27 cellular contexts compared by ENCODE assay signal in genomic region chr1:225979421-225979820, GRCh38. TPM values are rescaled to one million over a fixed set of nuclear protein-coding genes. Genes with fewer than 3 reads are reported as not detected.
"Had no signal": no experiment of that assay in that cellular context is flagged by ENCODE, and none has a peak within 500 bp of the region (broad histone marks: within the 10 kb centered on the region; RNA-seq: fewer than 3 reads in every experiment).

No MANE protein-coding gene starts in this region.

- H3K36me3 ChIP-seq: breast epithelium had no signal

- H3K9me3 ChIP-seq: ascending aorta had no signal

- H3K4me1 Mint-ChIP-seq: activated T-helper 17 cell treated with anti-CD3 and anti-CD28 coated beads, Interleukin-2, amount 50 U/mL, for 72 hours; WTC11 had no signal

- H3K4me3 Mint-ChIP-seq: activated CD4-positive, alpha-beta memory T cell treated with anti-CD3 and anti-CD28 coated beads for 36 hours; activated naive CD4-positive, alpha-beta T cell treated with anti-CD3 and anti-CD28 coated beads, Interleukin-2, amount 50 U/mL, for 24 hours; activated naive CD8-positive, alpha-beta T cell treated with anti-CD3 and anti-CD28 coated beads, Interleukin-2, amount 10 ng/mL, durations not matched to agents 7 days and 5 days; activated T-cell treated with anti-CD3 and anti-CD28 coated beads, Interleukin-2, amount 50 U/mL, for 4 hours; activated T-helper 17 cell treated with anti-CD3 and anti-CD28 coated beads, Interleukin-2, amount 50 U/mL, for 72 hours; T-helper 2 cell treated with Interferon-gamma antibody and Interleukin-4, amounts not matched to agents 5 μg/mL and 100 μg/mL, for 36 hours; WTC11 had no signal

- H3K27me3 ChIP-seq: ascending aorta, breast epithelium had no signal

- H3K4me3 ChIP-seq: ascending aorta, breast epithelium had no signal

- H3K27ac Mint-ChIP-seq: activated CD4-positive, alpha-beta memory T cell treated with anti-CD3 and anti-CD28 coated beads for 36 hours; activated naive CD4-positive, alpha-beta T cell treated with anti-CD3 and anti-CD28 coated beads, Interleukin-2, amount 50 U/mL, for 24 hours; activated naive CD8-positive, alpha-beta T cell treated with anti-CD3 and anti-CD28 coated beads, Interleukin-2, amount 10 ng/mL, durations not matched to agents 7 days and 5 days; activated T-helper 17 cell treated with anti-CD3 and anti-CD28 coated beads, Interleukin-2, amount 50 U/mL, for 72 hours; T-helper 2 cell treated with Interferon-gamma antibody and Interleukin-4, amounts not matched to agents 5 μg/mL and 100 μg/mL, for 36 hours; WTC11 had no signal

- H3K27me3 Mint-ChIP-seq: activated CD4-positive, alpha-beta memory T cell treated with anti-CD3 and anti-CD28 coated beads for 36 hours; activated naive CD4-positive, alpha-beta T cell treated with anti-CD3 and anti-CD28 coated beads, Interleukin-2, amount 50 U/mL, for 24 hours; activated naive CD8-positive, alpha-beta T cell treated with anti-CD3 and anti-CD28 coated beads, Interleukin-2, amount 10 ng/mL, durations not matched to agents 7 days and 5 days; activated T-helper 17 cell treated with anti-CD3 and anti-CD28 coated beads, Interleukin-2, amount 50 U/mL, for 72 hours had no signal

- DNase-seq: activated CD4-positive, alpha-beta memory T cell treated with anti-CD3 and anti-CD28 coated beads for 36 hours; activated CD4-positive, alpha-beta T cell treated with anti-CD3 and anti-CD28 coated beads for 4 hours; activated CD4-positive, alpha-beta T cell treated with anti-CD3 and anti-CD28 coated beads, Interleukin-2, amount 50 U/mL, for 1 hour; activated CD4-positive, CD25-positive, alpha-beta regulatory T cell treated with anti-CD3 and anti-CD28 coated beads, Interleukin-2, amount 50 U/mL, for 72 hours; activated CD8-positive, alpha-beta memory T cell treated with anti-CD3 and anti-CD28 coated beads, Interleukin-2, amount 50 U/mL, for 4 hours; activated gamma-delta T cell; activated naive CD4-positive, alpha-beta T cell treated with Interleukin-2 at 50 U/mL for 16 hours; activated naive CD8-positive, alpha-beta T cell treated with anti-CD3 and anti-CD28 coated beads, Interleukin-2, amount 10 ng/mL, durations not matched to agents 7 days and 5 days; activated T-cell treated with anti-CD3 and anti-CD28 coated beads for 4 hours; activated T-cell treated with anti-CD3 and anti-CD28 coated beads, Interleukin-2, amount 50 U/mL, for 4 hours; amygdala; NCI-H187 treated with DMSO at 0.1 percent for 48 hours; NCI-H345; NCI-H524 treated with DMSO at 0.1 percent for 48 hours; NCI-H748 treated with DMSO at 0.1 percent for 48 hours; OCI-M1; Right ventricle myocardium superior; SW 1271 had no signal

- ATAC-seq: activated T-cell treated with anti-CD3 and anti-CD28 coated beads, Interleukin-2, amount 50 U/mL, for 4 hours; activated T-helper 17 cell treated with anti-CD3 and anti-CD28 coated beads, Interleukin-2, amount 50 U/mL, for 72 hours; WTC11 had no signal

- H3K4me1 ChIP-seq: ascending aorta, breast epithelium had no signal

- H3K9me3 Mint-ChIP-seq: activated naive CD4-positive, alpha-beta T cell treated with anti-CD3 and anti-CD28 coated beads, Interleukin-2, amount 50 U/mL, for 24 hours; activated T-cell treated with anti-CD3 and anti-CD28 coated beads, Interleukin-2, amount 50 U/mL, for 4 hours; activated T-helper 17 cell treated with anti-CD3 and anti-CD28 coated beads, Interleukin-2, amount 50 U/mL, for 72 hours had no signal

- H3K27ac ChIP-seq: ascending aorta, breast epithelium had no signal

RNA-seq across cellular contexts. Expression of gene LEFTY2, which starts 38.4 kb away (rescaled TPM):
- total RNA-seq: activated CD4-positive, alpha-beta memory T cell treated with anti-CD3 and anti-CD28 coated beads for 36 hours; activated naive CD8-positive, alpha-beta T cell treated with anti-CD3 and anti-CD28 coated beads, Interleukin-2, amount 10 ng/mL, durations not matched to agents 7 days and 5 days; activated T-cell treated with anti-CD3 and anti-CD28 coated beads, Interleukin-2, amount 50 U/mL, for 4 hours; activated T-helper 17 cell treated with anti-CD3 and anti-CD28 coated beads, Interleukin-2, amount 50 U/mL, for 72 hours; M059J; NCI-H460; T-helper 1 cell treated with Interleukin-12 subunit alpha and Interleukin-12 subunit beta and Interleukin-4 antibody, amounts not matched to agents 30 ng/mL and 1 ng/mL, for 36 hours had no signal
